In the genomic region with DNA sequence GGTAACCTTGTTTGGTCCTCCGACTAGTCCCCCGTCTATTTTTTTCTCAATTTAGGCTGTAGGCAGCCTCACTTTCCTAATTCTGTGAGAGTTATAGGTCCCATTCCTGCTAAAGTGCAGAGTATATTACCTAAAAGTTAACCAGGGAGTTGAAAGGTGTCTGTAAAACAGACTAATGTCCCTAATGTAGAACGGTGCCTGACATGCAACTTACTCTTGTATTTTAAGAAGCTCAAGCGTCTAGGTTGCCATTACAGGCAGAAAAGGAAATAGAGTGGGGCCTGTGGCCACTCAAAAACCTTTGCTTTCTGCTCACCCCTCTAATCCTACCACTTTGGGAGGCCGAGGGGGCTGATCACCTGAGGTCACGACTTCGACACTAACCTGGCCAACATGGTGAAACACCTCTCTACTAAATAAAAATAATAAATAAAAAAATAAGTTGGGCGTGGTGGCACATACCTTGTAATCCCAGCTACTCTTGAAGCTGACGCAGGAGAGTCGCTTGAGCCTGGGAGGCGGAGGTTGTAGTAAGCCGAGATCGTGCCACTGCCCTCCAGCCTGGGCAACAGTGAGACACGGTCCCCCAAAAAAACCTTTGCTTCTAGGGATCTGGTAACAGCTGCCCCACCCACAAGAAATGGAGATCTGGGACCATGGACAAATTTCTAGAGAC, we compare ENCODE assay signal across 8 cellular contexts. TPM values are rescaled to one million over a fixed set of nuclear protein-coding genes. Genes with fewer than 3 reads are reported as not detected.
DNase-seq lines count a peak whose midpoint lies in the region; ATAC-seq lines count a peak whose summit lies in the region.

No MANE protein-coding gene starts in this region.

- H3K4me1 Mint-ChIP-seq in activated naive CD8-positive, alpha-beta T cell treated with anti-CD3 and anti-CD28 coated beads for 36 hours: peaks cover 58% of the 10 kb centered on the region
- H3K4me1 Mint-ChIP-seq in immature natural killer cell: peaks cover 43 to 56% of the 10 kb centered on the region in 2 donors
- H3K4me1 Mint-ChIP-seq in stimulated activated naive CD8-positive, alpha-beta T cell treated with anti-CD3 and anti-CD28 coated beads, Interleukin-15, amount 100 ng/mL, for 72 hours: peaks cover 66% of the 10 kb centered on the region

- DNase-seq in NCI-H1105 treated with DMSO at 0.1 percent for 48 hours (lab: John Stamatoyannopoulos, UW) (peak; percentile 26), NCI-H1105 (lab: John Stamatoyannopoulos, UW) (no peak), NCI-H345 treated with DMSO at 0.1 percent for 48 hours (lab: John Stamatoyannopoulos, UW; ENCODE audit: unreplicated experiment) (peak; percentile 21), immature natural killer cell (peak; percentile 27 to 35 (median 30)), NCI-H2196 (lab: John Stamatoyannopoulos, UW; ENCODE audit: unreplicated experiment) (no peak)
- peak; percentile 30 for DNase-seq in activated naive CD8-positive, alpha-beta T cell treated with anti-CD3 and anti-CD28 coated beads for 36 hours
- DNase-seq in stimulated activated naive CD8-positive, alpha-beta T cell treated with anti-CD3 and anti-CD28 coated beads, Interleukin-15, amount 100 ng/mL, for 72 hours: peak; percentile 53 to 66

- peaks cover 30% of the 10 kb centered on the region for H3K36me3 Mint-ChIP-seq in activated naive CD8-positive, alpha-beta T cell treated with anti-CD3 and anti-CD28 coated beads for 36 hours
- H3K36me3 Mint-ChIP-seq in immature natural killer cell: peaks cover 10 to 20% (median 17%) of the 10 kb centered on the region in 3 donors

- no peak for ATAC-seq in stimulated activated naive CD8-positive, alpha-beta T cell treated with anti-CD3 and anti-CD28 coated beads, Interleukin-15, amount 100 ng/mL, for 72 hours
- ATAC-seq in GM19452 (IDR thresholded peaks at IDR 0.05; ENCODE audit: unreplicated experiment): no peak

- H3K4me3 Mint-ChIP-seq in activated naive CD8-positive, alpha-beta T cell treated with anti-CD3 and anti-CD28 coated beads for 36 hours: peak overlapping the region; percentile 99
- peak overlapping the region; percentile 96 to 100 (median 99) for H3K4me3 Mint-ChIP-seq in immature natural killer cell
- H3K4me3 Mint-ChIP-seq in stimulated activated naive CD8-positive, alpha-beta T cell treated with anti-CD3 and anti-CD28 coated beads, Interleukin-15, amount 100 ng/mL, for 72 hours: peak overlapping the region; percentile 91 to 99

- H3K27ac Mint-ChIP-seq in activated naive CD8-positive, alpha-beta T cell treated with anti-CD3 and anti-CD28 coated beads for 36 hours: peak overlapping the region; percentile 100
- H3K27ac Mint-ChIP-seq in immature natural killer cell: peak overlapping the region; percentile 97 to 100 (median 98)
- peak overlapping the region; percentile 100 for H3K27ac Mint-ChIP-seq in stimulated activated naive CD8-positive, alpha-beta T cell treated with anti-CD3 and anti-CD28 coated beads, Interleukin-15, amount 100 ng/mL, for 72 hours

- peaks cover 6% of the 10 kb centered on the region for H3K9me3 Mint-ChIP-seq in activated naive CD8-positive, alpha-beta T cell treated with anti-CD3 and anti-CD28 coated beads for 36 hours
- H3K9me3 Mint-ChIP-seq in immature natural killer cell: no peaks in the 10 kb centered on the region
- peaks cover 0 to 5% of the 10 kb centered on the region in 2 donors for H3K9me3 Mint-ChIP-seq in stimulated activated naive CD8-positive, alpha-beta T cell treated with anti-CD3 and anti-CD28 coated beads, Interleukin-15, amount 100 ng/mL, for 72 hours

- H3K27me3 Mint-ChIP-seq in activated naive CD8-positive, alpha-beta T cell treated with anti-CD3 and anti-CD28 coated beads for 36 hours: peaks cover 23% of the 10 kb centered on the region
- H3K27me3 Mint-ChIP-seq in immature natural killer cell (ENCODE audit: low read depth in 3 of 3): peaks cover 19 to 22% (median 21%) of the 10 kb centered on the region in 3 donors
- no peaks in the 10 kb centered on the region for H3K27me3 Mint-ChIP-seq in stimulated activated naive CD8-positive, alpha-beta T cell treated with anti-CD3 and anti-CD28 coated beads, Interleukin-15, amount 100 ng/mL, for 72 hours

RNA-seq across cellular contexts. Expression of gene HFE, which starts 37.9 kb away (rescaled TPM):
- under 1 TPM; 0.76 to 0.80 TPM for total RNA-seq in activated naive CD8-positive, alpha-beta T cell treated with anti-CD3 and anti-CD28 coated beads for 36 hours
- 1 to 10 TPM in 2 of 3 donors, under 1 TPM in 1; 0.90 to 5.1 (median 1.8) TPM for polyA plus RNA-seq in immature natural killer cell

Comparison
In these comparisons a context has a peak if more than half of its experiments do, and no peak if none do; other contexts are left out.
1. DNase-seq: peak in NCI-H1105 treated with DMSO at 0.1 percent for 48 hours (single experiment), NCI-H345 treated with DMSO at 0.1 percent for 48 hours (single experiment), activated naive CD8-positive, alpha-beta T cell treated with anti-CD3 and anti-CD28 coated beads for 36 hours (single experiment), immature natural killer cell (3 of 3) and stimulated activated naive CD8-positive, alpha-beta T cell treated with anti-CD3 and anti-CD28 coated beads, Interleukin-15, amount 100 ng/mL, for 72 hours (2 of 2); none in NCI-H1105 (single experiment) and NCI-H2196 (single experiment).
2. Peak in every context shown above with its lines, with median percentiles within 50 percentile points of each other: H3K27ac Mint-ChIP-seq and H3K4me3 Mint-ChIP-seq.